In the genomic region with DNA sequence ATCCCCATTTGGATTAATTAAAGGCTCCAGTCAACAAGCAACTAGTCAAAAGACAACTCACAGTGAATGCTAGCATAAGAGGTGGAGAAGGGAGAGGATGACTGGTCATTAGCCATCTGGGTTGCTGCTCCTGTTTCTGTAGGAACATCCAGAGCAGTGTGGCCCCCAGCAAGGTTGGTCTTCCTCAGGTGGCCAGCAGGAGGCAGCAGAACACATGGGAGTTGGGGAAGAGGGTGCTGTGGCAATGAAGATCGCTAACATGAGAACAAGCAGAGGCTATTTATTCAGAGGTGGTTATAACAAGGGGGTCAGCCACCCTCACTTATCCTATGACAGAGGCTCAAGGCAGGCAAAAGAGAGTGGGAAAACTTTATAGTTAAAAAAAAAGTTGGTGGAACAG, we compare ENCODE assay signal across 9 cellular contexts. TPM values are rescaled to one million over a fixed set of nuclear protein-coding genes. Genes with fewer than 3 reads are reported as not detected.
DNase-seq lines count a peak whose midpoint lies in the region; ATAC-seq, FAIRE-seq and TF ChIP-seq lines count a peak whose summit lies in the region.
"Had no signal": no experiment of that assay in that cellular context is flagged by ENCODE, and none has a peak within 500 bp of the region (broad histone marks: within the 10 kb centered on the region; RNA-seq: fewer than 3 reads in every experiment).

No MANE protein-coding gene starts in this region.

- no peak overlapping the region for H3K27ac Mint-ChIP-seq in neural crest cell (ENCODE audit: unreplicated experiment)

- peaks cover 5% of the 10 kb centered on the region for H3K27me3 Mint-ChIP-seq in neural crest cell (ENCODE audit: low read depth)

- DNase-seq in cardiac muscle cell (ENCODE audit: low read depth in 1 of 2, low spot score in 1 of 2), result peak; percentile 32 to 38
- no peak for DNase-seq in heart left ventricle
- DNase-seq in GM12878 (ENCODE audit: low read depth, low spot score), result peak; percentile 9
- no peak for DNase-seq in neural crest cell (ENCODE audit: low read depth, low spot score)
- DNase-seq in gastrocnemius medialis, result no peak
- DNase-seq in NCI-H2171 (lab: John Stamatoyannopoulos, UW), result no peak

- WGBS in heart left ventricle, 4 donors, result 4 to 29% (median 15%) methylated on average over 1 of the region's 1 CpG
- WGBS in GM12878 (ENCODE audit: insufficient coverage, insufficient replicate concordance, low lambda C conversion rate, missing lambda C conversion rate), result 5% methylated on average over 1 of the region's 1 CpG

- no peak overlapping the region for H3K4me3 Mint-ChIP-seq in neural crest cell

- RAD21 ChIA-PET in GM12878 (lab: Charles Lee; ENCODE audit: unreplicated experiment), result interaction anchor here (0.6 to 1.8 kb wide), 5 partner anchors 176 to 431 kb away, joined by 3 to 20 read pairs (median 13); no protein-coding TSS in a partner anchor

- in situ Hi-C loops in GM12878 (cut with MboI), result loop anchor here (5.0 to 10.0 kb wide), 2 partner anchors 177 to 279 kb away; no protein-coding TSS in a partner anchor
- in situ Hi-C loops in gastrocnemius medialis (cut with MboI; ENCODE audit: low sequenced_read_pairs in 4 of 4), result no loop called here

- H3F3A ChIP-seq in OCI-LY1 (ENCODE audit: insufficient read depth, low read length), result no peaks in the 10 kb centered on the region

- H3K4me2 ChIP-seq in OCI-LY1 (ENCODE audit: low read length), result no peak overlapping the region
- no peak overlapping the region for H3K4me2 ChIP-seq in GM12878 (ENCODE audit: control insufficient read depth, insufficient read depth)

- ATAC-seq in heart left ventricle (no peak), HG02840 (IDR thresholded peaks at IDR 0.05; ENCODE audit: low FRiP score, unreplicated experiment) (peak; percentile 67), GM12878 (peak; percentile 95), gastrocnemius medialis (no peak)

- H3K9ac ChIP-seq in OCI-LY1 (ENCODE audit: low read length) (no peak overlapping the region), GM12878 (ENCODE audit: control insufficient read depth, insufficient read depth, low read length) (no peak overlapping the region)

- H3K4me1 Mint-ChIP-seq in neural crest cell, result peaks cover 5% of the 10 kb centered on the region

- no peak overlapping the region for H3K4me3 ChIP-seq in cardiac muscle cell
- H3K4me3 ChIP-seq in heart left ventricle, result no peak overlapping the region
- H3K4me3 ChIP-seq in OCI-LY1 (ENCODE audit: low read depth, low read length, poor library complexity, severe bottlenecking), result no peak overlapping the region
- H3K4me3 ChIP-seq in GM12878, result no peak overlapping the region
- no peak overlapping the region for H3K4me3 ChIP-seq in gastrocnemius medialis

- peak; percentile 48 for TF ChIP-seq CTCF in cardiac muscle cell (IDR thresholded peaks at IDR 0.05; ENCODE audit: low read depth, low read length)
- TF ChIP-seq CTCF in heart left ventricle (IDR thresholded peaks at IDR 0.05), result no peak
- TF ChIP-seq CTCF in OCI-LY1 (IDR thresholded peaks at IDR 0.05; ENCODE audit: low read length), result peak; percentile 84
- peak; percentile 76 to 83 (median 81) for TF ChIP-seq CTCF in GM12878 (IDR thresholded peaks at IDR 0.05 in 2 of 3, conservative IDR thresholded peaks at IDR 0.05 in 1 of 3; ENCODE audit: control insufficient read depth in 2 of 3, extremely low read depth in 1 of 3, insufficient read depth in 1 of 3, low read depth in 3 of 3, low read length in 3 of 3)
- TF ChIP-seq CTCF in neural crest cell (conservative IDR thresholded peaks at IDR 0.05), result peak; percentile 55
- no peak for TF ChIP-seq CTCF in gastrocnemius medialis (IDR thresholded peaks at IDR 0.05 in 4 of 5, conservative IDR thresholded peaks at IDR 0.05 in 1 of 5)

- FAIRE-seq in GM12878 (lab: Jason Lieb, UNC), result peak; percentile 82

- no peaks in the 10 kb centered on the region for H3K36me3 Mint-ChIP-seq in neural crest cell (ENCODE audit: low read depth)

- no peak for TF ChIP-seq POLR2A in heart left ventricle (IDR thresholded peaks at IDR 0.05)
- no peak for TF ChIP-seq POLR2A in GM12878 (IDR thresholded peaks at IDR 0.05; ENCODE audit: low read depth, low read length)
- TF ChIP-seq POLR2A in gastrocnemius medialis (IDR thresholded peaks at IDR 0.05), result no peak

- BruUV-seq in GM12878 (replicated peaks; lab: Mats Ljungman, UMichigan), result no TSS peak

- H4K20me1 ChIP-seq in OCI-LY1 (ENCODE audit: insufficient read depth, low read length) (no peaks in the 10 kb centered on the region), GM12878 (ENCODE audit: control insufficient read depth, insufficient read depth) (no peaks in the 10 kb centered on the region)

- H3K27me3 ChIP-seq in cardiac muscle cell (no peaks in the 10 kb centered on the region), heart left ventricle (no peaks in the 10 kb centered on the region), OCI-LY1 (ENCODE audit: insufficient read depth, low read length) (no peaks in the 10 kb centered on the region), GM12878 (replicated peaks in 1 of 2; ENCODE audit: control insufficient read depth in 2 of 2, insufficient read depth in 2 of 2, low read length in 1 of 2) (no peaks in the 10 kb centered on the region), gastrocnemius medialis (no peaks in the 10 kb centered on the region)

- H3K9me3 Mint-ChIP-seq in neural crest cell, result no peaks in the 10 kb centered on the region

- H3K4me1 ChIP-seq in cardiac muscle cell (ENCODE audit: low read depth), result no peaks in the 10 kb centered on the region
- no peaks in the 10 kb centered on the region for H3K4me1 ChIP-seq in heart left ventricle
- H3K4me1 ChIP-seq in OCI-LY1 (ENCODE audit: insufficient read depth, low read length, severe bottlenecking), result no peaks in the 10 kb centered on the region
- no peaks in the 10 kb centered on the region for H3K4me1 ChIP-seq in GM12878 (ENCODE audit: control insufficient read depth, insufficient read depth, low read length)
- no peaks in the 10 kb centered on the region for H3K4me1 ChIP-seq in gastrocnemius medialis

- intact Hi-C loops in heart left ventricle (cut with DNase I) (no loop called here), GM12878 (cut with micrococcal nuclease; ENCODE audit: unreplicated experiment) (loop anchor here (1.0 kb wide), 1 partner anchor 179 kb away; no protein-coding TSS in a partner anchor), gastrocnemius medialis (cut with DNase I; ENCODE audit: low total_unique reads) (no loop called here)

- H3K9me3 ChIP-seq in cardiac muscle cell (ENCODE audit: low read depth), result no peaks in the 10 kb centered on the region
- peaks cover 0 to 14% (median 0%) of the 10 kb centered on the region in 12 donors for H3K9me3 ChIP-seq in heart left ventricle
- no peaks in the 10 kb centered on the region for H3K9me3 ChIP-seq in OCI-LY1 (ENCODE audit: low read length)
- no peaks in the 10 kb centered on the region for H3K9me3 ChIP-seq in GM12878 (replicated peaks; ENCODE audit: control insufficient read depth, insufficient read depth, low read length)
- no peaks in the 10 kb centered on the region for H3K9me3 ChIP-seq in gastrocnemius medialis

- SMC1A ChIA-PET in GM12878 (lab: Charles Lee; ENCODE audit: uncharacterized antibody, unreplicated experiment), result interaction anchor here (0.7 to 4.2 kb wide), 10 partner anchors 83 to 280 kb away, joined by 3 to 31 read pairs (median 4); no protein-coding TSS in a partner anchor

- CTCF ChIA-PET in GM12878 (lab: Yijun Ruan, JAX), result interaction anchor here (0.6 to 5.5 kb wide), 24 partner anchors 12 to 815 kb away, joined by 3 to 88 read pairs (median 4); a partner anchor contains a TSS

- no peak overlapping the region for H3K27ac ChIP-seq in cardiac muscle cell
- no peak overlapping the region for H3K27ac ChIP-seq in heart left ventricle
- H3K27ac ChIP-seq in OCI-LY1 (ENCODE audit: low read depth, low read length, poor library complexity, severe bottlenecking), result no peak overlapping the region
- no peak overlapping the region for H3K27ac ChIP-seq in GM12878 (ENCODE audit: control insufficient read depth, insufficient read depth)
- H3K27ac ChIP-seq in gastrocnemius medialis, result no peak overlapping the region
- H3K27ac ChIP-seq: epithelial cell of prostate had no signal

- H3K36me3 ChIP-seq in cardiac muscle cell (no peaks in the 10 kb centered on the region), heart left ventricle (no peaks in the 10 kb centered on the region), OCI-LY1 (ENCODE audit: insufficient read depth, low read length) (no peaks in the 10 kb centered on the region), GM12878 (ENCODE audit: control insufficient read depth in 2 of 2, insufficient read depth in 2 of 2, low read length in 1 of 2) (no peaks in the 10 kb centered on the region), gastrocnemius medialis (no peaks in the 10 kb centered on the region)

- H2AFZ ChIP-seq in OCI-LY1 (ENCODE audit: low read length) (no peak overlapping the region), GM12878 (ENCODE audit: control insufficient read depth, low read depth, low read length) (no peak overlapping the region)

- POLR2A ChIA-PET in GM12878 (lab: Charles Lee), result no interaction called here

- H3K79me2 ChIP-seq in OCI-LY1 (ENCODE audit: insufficient read depth, low read length), result no peaks in the 10 kb centered on the region
- no peaks in the 10 kb centered on the region for H3K79me2 ChIP-seq in GM12878 (ENCODE audit: control insufficient read depth, insufficient read depth, low read length)

- no peaks in the 10 kb centered on the region for H3K9me2 ChIP-seq in OCI-LY1 (ENCODE audit: low read depth, low read length)

- no peak for TF ChIP-seq EP300 in GM12878 (IDR thresholded peaks at IDR 0.05; ENCODE audit: borderline replicate concordance in 1 of 2, control insufficient read depth in 1 of 2, low read depth in 2 of 2, low read length in 2 of 2)

- peak; percentile 86 for TF ChIP-seq RAD21 in GM12878 (IDR thresholded peaks at IDR 0.05; ENCODE audit: insufficient read depth, low read depth, low read length)

RNA-seq across cellular contexts. Expression of a gene that starts 21.3 kb away (rescaled TPM):
- total RNA-seq in cardiac muscle cell, result not detected in 2 replicates
- not detected in 2 replicates for polyA plus RNA-seq in cardiac muscle cell
- not detected for total RNA-seq in heart left ventricle
- not detected for polyA plus RNA-seq in heart left ventricle
- not detected in 2 replicates for total RNA-seq in GM12878 (2013; cell fraction: nucleolus; rRNA removed)
- not detected in 2 replicates for total RNA-seq in GM12878 (2014; rRNA removed)
- not detected in 2 replicates for total RNA-seq in GM12878 (2014; rRNA removed; fragmentation: Illumina TruSeq; extraction: Trizol)
- not detected in 2 replicates for total RNA-seq in GM12878 (2021)
- not detected for polyA plus RNA-seq in GM12878 (2011; ENCODE audit: low read depth)
- not detected in 2 replicates for polyA plus RNA-seq in GM12878 (2011; rRNA removed)
- polyA plus RNA-seq in GM12878 (2011; cell fraction: cytosol; rRNA removed), result not detected in 2 replicates
- not detected in 2 replicates for polyA plus RNA-seq in GM12878 (2011; cell fraction: nucleus; rRNA removed)
- polyA plus RNA-seq in GM12878 (2012), result not detected in 2 replicates
- polyA plus RNA-seq in GM12878 (2014; fragmentation: Illumina TruSeq; extraction: Trizol), result not detected in 2 replicates
- not detected for polyA plus RNA-seq in GM12878 (2014; fragmentation: Nextera tagmentation; extraction: Ambion mirVana)
- polyA plus RNA-seq in GM12878 (2014; rRNA removed), result not detected in 2 replicates
- not detected for polyA plus RNA-seq in GM12878 (2016; fragmentation: Nextera tagmentation; extraction: Ambion mirVana)
- not detected in 2 replicates for polyA minus RNA-seq in GM12878 (2011; rRNA and poly(A)+ RNA removed)
- not detected in 2 replicates for polyA minus RNA-seq in GM12878 (2011; cell fraction: cytosol; rRNA and poly(A)+ RNA removed)
- polyA minus RNA-seq in GM12878 (2011; cell fraction: nucleus; rRNA and poly(A)+ RNA removed), result not detected in 2 replicates
- total RNA-seq in neural crest cell, result not detected in 2 replicates
- not detected for total RNA-seq in gastrocnemius medialis

Comparison
In these comparisons a context has a peak if more than half of its experiments do, and no peak if none do; other contexts are left out.
1. DNase-seq: peak in cardiac muscle cell (2 of 2) and GM12878 (single experiment); none in heart left ventricle (0 of 5), neural crest cell (single experiment), gastrocnemius medialis (0 of 2) and NCI-H2171 (single experiment).
2. CTCF ChIP-seq: peak in cardiac muscle cell (single experiment), OCI-LY1 (single experiment), GM12878 (3 of 3) and neural crest cell (single experiment); none in heart left ventricle (0 of 12) and gastrocnemius medialis (0 of 5).
3. ATAC-seq: peak in HG02840 (single experiment) and GM12878 (single experiment); none in heart left ventricle (0 of 4) and gastrocnemius medialis (0 of 2).